Comparison of ENCODE assay signal across 27 cellular contexts in genomic region chr2:126200538-126200937, GRCh38.
"Had no signal": no experiment of that assay in that cellular context is flagged by ENCODE, and none has a peak within 500 bp of the region (broad histone marks: within the 10 kb centered on the region; RNA-seq: fewer than 3 reads in every experiment).

No MANE protein-coding gene starts in this region.

- H3K4me1 ChIP-seq: prostate gland, right lobe of liver, sigmoid colon, suprapubic skin, testis, tibial artery, transverse colon, upper lobe of right lung, uterus had no signal

- H3K27ac ChIP-seq: neural progenitor cell, ovary, prostate gland, right lobe of liver, sigmoid colon, suprapubic skin, testis, tibial artery, transverse colon, upper lobe of right lung, uterus had no signal

- H3K9ac ChIP-seq: neural progenitor cell had no signal

- H3K36me3 ChIP-seq: neural progenitor cell, ovary, prostate gland, right lobe of liver, sigmoid colon, suprapubic skin, tibial artery, transverse colon, upper lobe of right lung, uterus had no signal

- H3K4me1 Mint-ChIP-seq: naive thymus-derived CD4-positive, alpha-beta T cell; natural killer cell; nephron; stimulated activated memory B cell treated with anti-CD40 and anti-IgM and Interleukin-4, amounts not matched to agents 10 μg/mL and 1 μg/mL and 100 μg/mL, for 72 hours; stimulated activated naive CD8-positive, alpha-beta T cell treated with anti-CD3 and anti-CD28 coated beads, Interleukin-15, amount 100 ng/mL, for 72 hours had no signal

- H3K4me2 ChIP-seq: neural progenitor cell had no signal

- H3K36me3 Mint-ChIP-seq: natural killer cell; neural progenitor cell; stimulated activated memory B cell treated with anti-CD40 and anti-IgM and Interleukin-4, amounts not matched to agents 10 μg/mL and 1 μg/mL and 100 μg/mL, for 72 hours; type B pancreatic cell had no signal

- H3K27ac Mint-ChIP-seq: naive thymus-derived CD4-positive, alpha-beta T cell; natural killer cell; neural progenitor cell; stimulated activated memory B cell treated with anti-CD40 and anti-IgM and Interleukin-4, amounts not matched to agents 10 μg/mL and 1 μg/mL and 100 μg/mL, for 72 hours; stimulated activated naive CD8-positive, alpha-beta T cell treated with anti-CD3 and anti-CD28 coated beads, Interleukin-15, amount 100 ng/mL, for 72 hours; type B pancreatic cell had no signal

- H3K4me3 Mint-ChIP-seq: naive thymus-derived CD4-positive, alpha-beta T cell; natural killer cell; nephron; neural progenitor cell; stimulated activated memory B cell treated with anti-CD40 and anti-IgM and Interleukin-4, amounts not matched to agents 10 μg/mL and 1 μg/mL and 100 μg/mL, for 72 hours; stimulated activated naive CD8-positive, alpha-beta T cell treated with anti-CD3 and anti-CD28 coated beads, Interleukin-15, amount 100 ng/mL, for 72 hours; type B pancreatic cell had no signal

- ATAC-seq: naive thymus-derived CD4-positive, alpha-beta T cell; natural killer cell; right cardiac atrium; right lobe of liver; stimulated activated memory B cell treated with anti-CD40 and anti-IgM and Interleukin-4, amounts not matched to agents 10 μg/mL and 1 μg/mL and 100 μg/mL, for 72 hours; stimulated activated naive CD8-positive, alpha-beta T cell treated with anti-CD3 and anti-CD28 coated beads, Interleukin-15, amount 100 ng/mL, for 72 hours; stimulated activated naive CD8-positive, alpha-beta T cell treated with anti-CD3 and anti-CD28 coated beads, Interleukin-15, Interleukin-2, amounts not matched to agents 100 U/mL and 50 U/mL, for 24 hours; upper lobe of right lung had no signal

- H3K27me3 ChIP-seq: neural progenitor cell, ovary, right lobe of liver, sigmoid colon, suprapubic skin, testis, tibial artery, transverse colon, upper lobe of right lung, uterus had no signal

- DNase-seq: naive thymus-derived CD4-positive, alpha-beta T cell; natural killer cell; occipital lobe; ovary; right cardiac atrium; right lobe of liver; sigmoid colon; small intestine; stimulated activated CD4-positive, alpha-beta T cell treated with anti-CD3 and anti-CD28 coated beads, Interleukin-15, amount 100 ng/mL, for 24 hours; stimulated activated CD4-positive, alpha-beta T cell treated with anti-CD3 and anti-CD28 coated beads, Interleukin-2, amount 100 ng/mL, for 24 hours; stimulated activated CD4-positive, alpha-beta T cell treated with anti-CD3 and anti-CD28 coated beads, Interleukin-2, amount 100 ng/mL, for 48 hours; stimulated activated CD4-positive, alpha-beta T cell treated with anti-CD3 and anti-CD28 coated beads, Interleukin-4, amount 100 ng/mL, for 24 hours; stimulated activated naive CD4-positive, alpha-beta T cell; stimulated activated naive CD8-positive, alpha-beta T cell treated with anti-CD3 and anti-CD28 coated beads, Interleukin-15, amount 100 ng/mL, for 72 hours; stimulated activated naive CD8-positive, alpha-beta T cell treated with anti-CD3 and anti-CD28 coated beads, Interleukin-15, Interleukin-2, amounts not matched to agents 100 U/mL and 50 U/mL, for 24 hours; substantia nigra; testis; tibial artery; transverse colon; upper lobe of right lung; uterus had no signal

- H3K4me3 ChIP-seq: neural progenitor cell, ovary, prostate gland, right lobe of liver, sigmoid colon, suprapubic skin, testis, tibial artery, transverse colon, upper lobe of right lung, uterus had no signal

- H3K27me3 Mint-ChIP-seq: stimulated activated memory B cell treated with anti-CD40 and anti-IgM and Interleukin-4, amounts not matched to agents 10 μg/mL and 1 μg/mL and 100 μg/mL, for 72 hours; stimulated activated naive CD8-positive, alpha-beta T cell treated with anti-CD3 and anti-CD28 coated beads, Interleukin-15, amount 100 ng/mL, for 72 hours had no signal
